Comparison of ENCODE assay signal across 20 cellular contexts in the genomic region with DNA sequence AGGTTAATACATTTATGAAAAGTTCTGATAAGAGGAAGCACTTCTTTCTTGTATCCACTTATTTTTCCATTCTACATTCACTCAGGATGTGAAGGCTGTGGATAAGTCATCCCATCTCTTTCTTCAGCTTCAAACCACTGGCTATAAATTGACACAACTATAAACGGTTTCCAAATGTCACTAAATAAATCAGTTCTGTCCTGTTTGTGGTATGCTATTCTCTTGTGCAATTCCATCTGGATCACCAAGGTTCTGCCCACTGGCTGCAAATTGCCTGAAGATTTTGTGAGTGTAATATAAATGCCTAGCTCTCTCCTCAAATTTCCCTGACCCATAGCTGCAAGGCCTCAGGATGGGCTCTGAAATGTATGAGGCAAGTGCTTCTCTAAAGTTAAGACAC. TPM values are rescaled to one million over a fixed set of nuclear protein-coding genes. Genes with fewer than 3 reads are reported as not detected.
DNase-seq lines count a peak whose midpoint lies in the region; ATAC-seq, FAIRE-seq and TF ChIP-seq lines count a peak whose summit lies in the region.
"Had no signal": no experiment of that assay in that cellular context is flagged by ENCODE, and none has a peak within 500 bp of the region (broad histone marks: within the 10 kb centered on the region; RNA-seq: fewer than 3 reads in every experiment).

No MANE protein-coding gene starts in this region.

- no peaks in the 10 kb centered on the region for H3K79me2 ChIP-seq in GM23248 (ENCODE audit: insufficient read depth)
- no peaks in the 10 kb centered on the region for H3K79me2 ChIP-seq in parathyroid adenoma

- no peaks in the 10 kb centered on the region for H3K9me2 ChIP-seq in GM23248 (ENCODE audit: insufficient read depth)

- H3K27ac ChIP-seq in GM23248 (no peak overlapping the region), parathyroid adenoma (no peak overlapping the region), pancreas (no peak overlapping the region)
- H3K27ac ChIP-seq: RWPE1 had no signal

- ATAC-seq in pancreas: no peak
- ATAC-seq: GM12878 had no signal

- 0 to 3% methylated on average over 1 of the region's 1 CpG for WGBS in GM23248 (ENCODE audit: low coverage in 1 of 2, low lambda C conversion rate in 2 of 2, missing lambda C conversion rate in 2 of 2), 2 experiments
- WGBS in pancreas, 2 donors: 14 to 19% methylated on average over 1 of the region's 1 CpG

- H3K36me3 ChIP-seq in GM23248 (ENCODE audit: low read depth): no peaks in the 10 kb centered on the region
- H3K36me3 ChIP-seq in parathyroid adenoma (ENCODE audit: control insufficient read depth, insufficient read depth, low read length): no peaks in the 10 kb centered on the region
- no peaks in the 10 kb centered on the region for H3K36me3 ChIP-seq in pancreas

- TF ChIP-seq CTCF in AG09309 (IDR thresholded peaks at IDR 0.05; ENCODE audit: control insufficient read depth, insufficient read depth, low read depth, low read length, missing control alignments) (no peak), parathyroid adenoma (IDR thresholded peaks at IDR 0.05) (no peak), pancreas (IDR thresholded peaks at IDR 0.05) (no peak)

- H3K9ac ChIP-seq in GM23248: no peak overlapping the region
- H3K9ac ChIP-seq in parathyroid adenoma: no peak overlapping the region

- H3K9me3 ChIP-seq in GM23248 (ENCODE audit: low read depth) (no peaks in the 10 kb centered on the region), parathyroid adenoma (ENCODE audit: control insufficient read depth, low read length) (no peaks in the 10 kb centered on the region), pancreas (no peaks in the 10 kb centered on the region)

- H3K4me3 ChIP-seq in AG09309 (ENCODE audit: control insufficient read depth, low read depth, low read length): no peak overlapping the region
- H3K4me3 ChIP-seq in GM23248: no peak overlapping the region
- H3K4me3 ChIP-seq in parathyroid adenoma (ENCODE audit: low read depth, low read length): no peak overlapping the region
- H3K4me3 ChIP-seq in pancreas: no peak overlapping the region
- H3K4me3 ChIP-seq: GM12878 had no signal

- H3K27me3 ChIP-seq in GM23248 (replicated peaks; ENCODE audit: insufficient read depth) (peaks cover 12% of the 10 kb centered on the region; the same call in 1 of the 2 replicates), parathyroid adenoma (ENCODE audit: control insufficient read depth, insufficient read depth, low read length) (no peaks in the 10 kb centered on the region), pancreas (no peaks in the 10 kb centered on the region)

- DNase-seq in AG09309 (ENCODE audit: low read depth): peak; percentile 73
- DNase-seq in GM23248: peak; percentile 48
- peak; percentile 81 for DNase-seq in fibroblast of gingiva (ENCODE audit: low read depth)
- no peak for DNase-seq in COR-L47 (lab: John Stamatoyannopoulos, UW)
- DNase-seq in NCI-H187 treated with DMSO at 0.1 percent for 48 hours (lab: John Stamatoyannopoulos, UW): no peak
- no peak for DNase-seq in COLO668 (lab: John Stamatoyannopoulos, UW; ENCODE audit: unreplicated experiment)
- no peak for DNase-seq in pancreas
- DNase-seq: AML-193, HFFc6, IMR-90, Karpas-422, MM.1S, NCI-H1105, NCI-H1694, OCI-M1 had no signal

- H2AFZ ChIP-seq in GM23248 (no peak overlapping the region), parathyroid adenoma (peak overlapping the region; percentile 21)

- H4K20me1 ChIP-seq in GM23248 (ENCODE audit: insufficient read depth): no peaks in the 10 kb centered on the region

- H3K4me1 ChIP-seq in GM23248 (ENCODE audit: insufficient read depth) (0 out of 2 replicates have a peak, but pooled peaks cover 8% of the 10 kb centered on the region), parathyroid adenoma (peaks cover 2% of the 10 kb centered on the region), pancreas (no peaks in the 10 kb centered on the region)

- no peak for FAIRE-seq in pancreas (lab: Jason Lieb, UNC)
- FAIRE-seq: GM12878, H1 had no signal

- H3K4me2 ChIP-seq in GM23248 (ENCODE audit: unreplicated experiment) (no peak overlapping the region), parathyroid adenoma (ENCODE audit: low read length) (no peak overlapping the region)

- H3F3A ChIP-seq in GM23248 (ENCODE audit: insufficient read depth): 0 out of 2 replicates have a peak, but pooled peaks cover 6% of the 10 kb centered on the region

- intact Hi-C loops in pancreas (cut with DNase I): no loop called here

- in situ Hi-C loops in GM23248 (cut with MboI): no loop called here

RNA-seq across cellular contexts. Expression of a gene that starts 7.1 kb away (rescaled TPM):
- not detected in 2 replicates for total RNA-seq in GM23248 (2014; rRNA removed; shearing (Covaris generic))
- polyA plus RNA-seq in GM23248 (2016; fragmentation: Nextera tagmentation; extraction: Ambion mirVana) (0.04 TPM in 1 of 2 replicates, not detected in the other), pancreas (not detected)
- total RNA-seq in pancreas: under 1 TPM in 1 of 6 donors, not detected in 5; 0.08 TPM
- total RNA-seq: A172, H1, HFFc6, IMR-90 had no signal
- polyA plus RNA-seq: H1, IMR-90 had no signal

RNA-seq across cellular contexts. Expression of a gene that starts 44.8 kb away (rescaled TPM):
- 94.0 and 98.7 TPM in 2 replicates for total RNA-seq in GM23248 (2014; rRNA removed; shearing (Covaris generic))
- polyA plus RNA-seq in GM23248 (2016; fragmentation: Nextera tagmentation; extraction: Ambion mirVana) (174 and 178 TPM in 2 replicates), pancreas (10 to 100 TPM; 42.4 to 47.7 TPM)
- 10 to 100 TPM; 29.5 to 78.9 (median 38.8) TPM for total RNA-seq in pancreas

RNA-seq across cellular contexts. Expression of a gene that starts 49.4 kb away (rescaled TPM):
- 64.0 and 75.1 TPM in 2 replicates for total RNA-seq in GM23248 (2014; rRNA removed; shearing (Covaris generic))
- 62.1 and 65.0 TPM in 2 replicates for polyA plus RNA-seq in GM23248 (2016; fragmentation: Nextera tagmentation; extraction: Ambion mirVana)
- 10 to 100 TPM; 11.7 to 32.9 (median 15.9) TPM for total RNA-seq in pancreas
- 10 to 100 TPM; 16.3 to 28.0 TPM for polyA plus RNA-seq in pancreas

Comparison
In these comparisons a context has a peak if more than half of its experiments do, and no peak if none do; other contexts are left out.
1. DNase-seq: peak in AG09309 (single experiment), GM23248 (single experiment) and fibroblast of gingiva (single experiment); none in COR-L47 (single experiment), NCI-H187 treated with DMSO at 0.1 percent for 48 hours (single experiment), COLO668 (single experiment) and pancreas (0 of 6).